7 cellular contexts compared by ENCODE assay signal in the genomic region with DNA sequence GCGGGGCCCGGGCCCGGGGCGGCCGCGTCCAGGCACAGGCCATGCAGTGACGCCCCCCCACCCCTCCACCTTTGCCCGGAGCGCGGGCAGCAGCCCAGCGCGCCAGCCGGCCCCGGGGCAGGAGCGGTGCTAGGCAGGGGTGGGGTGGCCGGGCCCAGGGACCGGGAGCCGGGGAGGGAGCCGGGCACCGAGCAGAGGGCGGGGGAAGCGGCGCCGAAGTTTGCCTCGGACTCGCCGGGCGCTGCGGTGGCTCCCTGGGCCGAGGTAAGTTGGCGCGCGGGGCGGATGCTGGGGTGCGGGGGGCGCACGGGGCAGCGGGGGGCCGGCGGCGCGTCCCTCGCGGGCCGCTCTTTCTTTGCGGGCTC. TPM values are rescaled to one million over a fixed set of nuclear protein-coding genes. Genes with fewer than 3 reads are reported as not detected.
DNase-seq lines count a peak whose midpoint lies in the region; ATAC-seq, FAIRE-seq and TF ChIP-seq lines count a peak whose summit lies in the region.

No MANE protein-coding gene starts in this region.

- H3K4me1 ChIP-seq in adrenal gland (replicated peaks in 1 of 2) = peaks cover 9 to 23% of the 10 kb centered on the region in 2 donors
- peaks cover 27% of the 10 kb centered on the region for H3K4me1 ChIP-seq in keratinocyte (ENCODE audit: control insufficient read depth, extremely low read depth, insufficient read depth, low read length)
- H3K4me1 ChIP-seq in tibial artery = peaks cover 0 to 35% (median 15%) of the 10 kb centered on the region in 4 donors

- H3K4me3 ChIP-seq in adrenal gland (peak overlapping the region in 3 of 4 donors; percentile 31 to 93 (median 62)), keratinocyte (ENCODE audit: control insufficient read depth in 2 of 3, extremely low read depth in 1 of 3, insufficient read depth in 2 of 3, low read depth in 1 of 3, low read length in 3 of 3) (peak overlapping the region; percentile 61 to 80 (median 67)), tibial artery (peak overlapping the region; percentile 70 to 79)

- no peaks in the 10 kb centered on the region for H3K9me1 ChIP-seq in keratinocyte (ENCODE audit: control insufficient read depth, extremely low read depth, insufficient read depth, low read length)

- peaks cover 7% of the 10 kb centered on the region for H4K20me1 ChIP-seq in keratinocyte (ENCODE audit: control insufficient read depth, extremely low read depth, insufficient read depth, low read length)

- H3K27ac ChIP-seq in adrenal gland (peak overlapping the region; percentile 72 to 100 (median 89)), keratinocyte (ENCODE audit: control insufficient read depth, insufficient read depth, low read length) (peak overlapping the region; percentile 67), tibial artery (peak overlapping the region; percentile 88 to 91)

- no peak for FAIRE-seq in keratinocyte (lab: Jason Lieb, UNC)

- TF ChIP-seq POLR2A in adrenal gland (IDR thresholded peaks at IDR 0.05) = no peak

- TF ChIP-seq CTCF in adrenal gland (IDR thresholded peaks at IDR 0.05) (no peak), keratinocyte (optimal IDR thresholded peaks at IDR 0.05 in 1 of 3, IDR thresholded peaks at IDR 0.05 in 1 of 3, conservative IDR thresholded peaks at IDR 0.05 in 1 of 3; ENCODE audit: extremely low read depth in 1 of 3, insufficient read depth in 2 of 3, low read length in 3 of 3) (no peak), tibial artery (IDR thresholded peaks at IDR 0.05) (no peak), type B pancreatic cell (conservative IDR thresholded peaks at IDR 0.05) (no peak)

- H3K4me2 ChIP-seq in keratinocyte (ENCODE audit: control insufficient read depth, extremely low read depth, insufficient read depth, low read depth, low read length) = no peak overlapping the region

- no peak overlapping the region for H3K4me3 Mint-ChIP-seq in type B pancreatic cell

- H3K9me3 ChIP-seq in adrenal gland (replicated peaks in 1 of 3) (no peaks in the 10 kb centered on the region), keratinocyte (ENCODE audit: control insufficient read depth, low read depth, low read length) (no peaks in the 10 kb centered on the region), tibial artery (no peaks in the 10 kb centered on the region)

- H3K36me3 ChIP-seq in adrenal gland (replicated peaks in 1 of 2) (no peaks in the 10 kb centered on the region), keratinocyte (ENCODE audit: control insufficient read depth in 2 of 2, extremely low read depth in 1 of 2, insufficient read depth in 2 of 2, low read length in 2 of 2) (no peaks in the 10 kb centered on the region), tibial artery (no peaks in the 10 kb centered on the region)

- H3K27ac Mint-ChIP-seq in type B pancreatic cell = no peak overlapping the region

- peaks cover 34% of the 10 kb centered on the region for H3K4me1 Mint-ChIP-seq in type B pancreatic cell (ENCODE audit: unreplicated experiment)

- peak overlapping the region; percentile 87 for H3K9ac ChIP-seq in keratinocyte (ENCODE audit: control insufficient read depth, extremely low read depth, insufficient read depth, low read length)

- dilution Hi-C loops in keratinocyte (cut with MboI; ENCODE audit: extremely low pct_ligation_motif_present, low sequenced_read_pairs) = no loop called here

- H3K27me3 Mint-ChIP-seq in type B pancreatic cell = no peaks in the 10 kb centered on the region

- no peaks in the 10 kb centered on the region for H3K36me3 Mint-ChIP-seq in type B pancreatic cell

- H3K9me3 Mint-ChIP-seq in type B pancreatic cell = peaks cover 2% of the 10 kb centered on the region

- DNase-seq in adrenal gland (peak in 2 of 7 donors; percentile 42 to 43), keratinocyte (ENCODE audit: low read depth, low spot score) (no peak), tibial artery (no peak), NCI-H1694 treated with DMSO at 0.1 percent for 48 hours (lab: John Stamatoyannopoulos, UW) (no peak), type B pancreatic cell (ENCODE audit: extremely low spot score, unreplicated experiment) (no peak)

- ATAC-seq in GM18867 (IDR thresholded peaks at IDR 0.05; ENCODE audit: unreplicated experiment) = peak; percentile 34
- peak; percentile 28 for ATAC-seq in HG02623 (IDR thresholded peaks at IDR 0.05; ENCODE audit: unreplicated experiment)

- intact Hi-C loops in adrenal gland (cut with DNase I) = loop anchor here (10.0 kb wide), 2 partner anchors 140 to 210 kb away; no protein-coding TSS in a partner anchor
- intact Hi-C loops in tibial artery (cut with DNase I; ENCODE audit: low total_unique reads) = loop anchor here (2.0 to 10.0 kb wide), 3 partner anchors 120 to 342 kb away; no protein-coding TSS in a partner anchor

- 0 to 2% (median 1%) methylated on average over 7 to 46 of the region's 46 CpGs; no CpG with 5 or more reads in 1 of the 4 donors for WGBS in adrenal gland, 4 donors

- H3K79me2 ChIP-seq in keratinocyte (ENCODE audit: control insufficient read depth, insufficient read depth, low read length) = peaks cover 45% of the 10 kb centered on the region

- H3K27me3 ChIP-seq in adrenal gland (no peaks in the 10 kb centered on the region), keratinocyte (ENCODE audit: control insufficient read depth, extremely low read depth, insufficient read depth, low read length) (no peaks in the 10 kb centered on the region), tibial artery (no peaks in the 10 kb centered on the region)

- H2AFZ ChIP-seq in keratinocyte (ENCODE audit: control insufficient read depth, low read length) = no peak overlapping the region

RNA-seq across cellular contexts. Expression of gene TEAD1, which starts 0.3 kb away (rescaled TPM):
- 10 to 100 TPM; 31.4 to 49.9 (median 45.5) TPM for total RNA-seq in adrenal gland
- 10 to 100 TPM in 1 of 3 donors, 1 to 10 TPM in 2; 3.9 to 15.3 (median 7.0) TPM for polyA plus RNA-seq in adrenal gland
- polyA plus RNA-seq in keratinocyte = 18.7 to 33.6 TPM (median 32.7 TPM) in 3 replicates
- polyA plus RNA-seq in keratinocyte (2011; ENCODE audit: low read depth) = 18.1 TPM
- 21.7 and 32.2 TPM in 2 replicates for polyA plus RNA-seq in keratinocyte (2011; cell fraction: cytosol; rRNA removed)
- polyA plus RNA-seq in keratinocyte (2011; cell fraction: nucleus; rRNA removed) = 37.7 and 43.0 TPM in 2 replicates
- polyA plus RNA-seq in keratinocyte (2012; ENCODE audit: low replicate concordance) = 16.2 and 37.8 TPM in 2 replicates
- polyA minus RNA-seq in keratinocyte = 36.9 to 96.2 TPM (median 41.3 TPM) in 3 replicates
- polyA minus RNA-seq in keratinocyte (2011; cell fraction: cytosol; rRNA and poly(A)+ RNA removed) = 44.3 TPM
- 49.3 and 96.6 TPM in 2 replicates for polyA minus RNA-seq in keratinocyte (2011; cell fraction: nucleus; rRNA and poly(A)+ RNA removed)
- 91.8 and 99.3 TPM in 2 replicates for total RNA-seq in type B pancreatic cell (ENCODE audit: low replicate concordance)
